9 cellular contexts compared by ENCODE assay signal in genomic region chr7:143345428-143345900, GRCh38. TPM values are rescaled to one million over a fixed set of nuclear protein-coding genes. Genes with fewer than 3 reads are reported as not detected.
DNase-seq lines count a peak whose midpoint lies in the region; ATAC-seq, FAIRE-seq and TF ChIP-seq lines count a peak whose summit lies in the region.
"Had no signal": no experiment of that assay in that cellular context is flagged by ENCODE, and none has a peak within 500 bp of the region (broad histone marks: within the 10 kb centered on the region; RNA-seq: fewer than 3 reads in every experiment).

No MANE protein-coding gene starts in this region.

- H2AFZ ChIP-seq in endothelial cell of umbilical vein (ENCODE audit: low read depth, low read length), result peak overlapping the region; percentile 93

- no peaks in the 10 kb centered on the region for H4K20me1 ChIP-seq in endothelial cell of umbilical vein (replicated peaks; ENCODE audit: control insufficient read depth, extremely low read depth, insufficient read depth, low read length)

- TF ChIP-seq POLR2A in endothelial cell of umbilical vein (IDR thresholded peaks at IDR 0.05; ENCODE audit: low read depth, low read length), result no peak
- TF ChIP-seq POLR2A in stomach (IDR thresholded peaks at IDR 0.05), result no peak

- dilution Hi-C loops in endothelial cell of umbilical vein (cut with MboI; ENCODE audit: extremely low pct_ligation_motif_present, low sequenced_read_pairs), result no loop called here

- H3K79me2 ChIP-seq in endothelial cell of umbilical vein (ENCODE audit: control insufficient read depth, insufficient read depth, low read length), result no peaks in the 10 kb centered on the region

- peaks cover 4% of the 10 kb centered on the region for H3K4me1 ChIP-seq in endothelial cell of umbilical vein (ENCODE audit: control insufficient read depth, extremely low read depth, insufficient read depth, low read length)
- peaks cover 0 to 10% (median 8%) of the 10 kb centered on the region in 4 donors for H3K4me1 ChIP-seq in stomach

- 3 to 12% (median 7%) methylated on average over 26 to 35 of the region's 35 CpGs for WGBS in stomach, 5 donors

- H3K4me3 ChIP-seq in endothelial cell of umbilical vein (replicated peaks in 1 of 3; ENCODE audit: insufficient read depth in 1 of 3, low read depth in 1 of 3, low read length in 3 of 3) (peak overlapping the region in 2 of 3 experiments; percentile 21 to 47), stomach (peak overlapping the region in 3 of 4 donors; percentile 4 to 32 (median 26))

- H3K9me3 Mint-ChIP-seq in activated CD8-positive, alpha-beta T cell treated with anti-CD3 and anti-CD28 coated beads, Interleukin-2, amount 10 ng/mL, durations not matched to agents 7 days and 5 days (ENCODE audit: insufficient read depth), result no peaks in the 10 kb centered on the region
- no peaks in the 10 kb centered on the region for H3K9me3 Mint-ChIP-seq in natural killer cell

- intact Hi-C loops in endothelial cell of umbilical vein (cut with micrococcal nuclease), result loop anchor here (1.0 to 2.0 kb wide), 3 partner anchors 17 to 105 kb away; partner anchors contain the start of gene FAM131B
- intact Hi-C loops in natural killer cell (cut with micrococcal nuclease), result no loop called here
- intact Hi-C loops in stomach (cut with DNase I; ENCODE audit: low total_unique reads), result no loop called here

- H3K27ac ChIP-seq in endothelial cell of umbilical vein (ENCODE audit: insufficient read depth, low read depth, low read length) (no peak overlapping the region), stomach (no peak overlapping the region)

- H3K27me3 Mint-ChIP-seq in activated CD8-positive, alpha-beta T cell treated with anti-CD3 and anti-CD28 coated beads, Interleukin-2, amount 10 ng/mL, durations not matched to agents 7 days and 5 days (ENCODE audit: low read depth), result peaks cover 36% of the 10 kb centered on the region
- H3K27me3 Mint-ChIP-seq in natural killer cell (ENCODE audit: low read depth in 2 of 2), result peaks cover 5 to 20% of the 10 kb centered on the region in 2 donors

- H3K27me3 ChIP-seq in endothelial cell of umbilical vein (ENCODE audit: control insufficient read depth in 2 of 2, insufficient read depth in 2 of 2, low read length in 2 of 2) (peaks cover 20 to 24% of the 10 kb centered on the region in 2 experiments), stomach (peaks cover 0 to 40% (median 0%) of the 10 kb centered on the region in 3 donors)

- H3K4me2 ChIP-seq in endothelial cell of umbilical vein (ENCODE audit: insufficient read depth, low read length), result peak overlapping the region; percentile 79

- peak; percentile 38 for DNase-seq in NCI-H345 (lab: John Stamatoyannopoulos, UW)
- DNase-seq in NCI-H345 treated with DMSO at 0.1 percent for 48 hours (lab: John Stamatoyannopoulos, UW; ENCODE audit: unreplicated experiment), result no peak
- peak; percentile 56 for DNase-seq in LoVo (ENCODE audit: low spot score)
- peak; percentile 76 for DNase-seq in activated CD8-positive, alpha-beta T cell treated with anti-CD3 and anti-CD28 coated beads, Interleukin-2, amount 10 ng/mL, durations not matched to agents 7 days and 5 days
- peak; percentile 55 for DNase-seq in endothelial cell of umbilical vein (ENCODE audit: low read depth, low spot score)
- peak; percentile 48 for DNase-seq in natural killer cell
- DNase-seq in stomach, result peak; percentile 68

- H3K4me3 Mint-ChIP-seq in activated CD8-positive, alpha-beta T cell treated with anti-CD3 and anti-CD28 coated beads, Interleukin-2, amount 10 ng/mL, durations not matched to agents 7 days and 5 days, result peak overlapping the region; percentile 65
- H3K4me3 Mint-ChIP-seq in natural killer cell, result peak overlapping the region; percentile 77

- BruUV-seq in endothelial cell of umbilical vein (replicated peaks; lab: Mats Ljungman, UMichigan), result no TSS peak

- no peaks in the 10 kb centered on the region for H3K9me1 ChIP-seq in endothelial cell of umbilical vein (replicated peaks; ENCODE audit: control insufficient read depth, extremely low read depth, insufficient read depth, low read length)

- CTCF ChIA-PET in activated CD8-positive, alpha-beta T cell treated with anti-CD3 and anti-CD28 coated beads, Interleukin-2, amount 10 ng/mL, durations not matched to agents 7 days and 5 days (lab: Charles Lee), result interaction anchor here (0.6 to 2.2 kb wide), 30 partner anchors 9 to 107 kb away, joined by 3 to 33 read pairs (median 5); partner anchors contain the start of genes CLCN1 and FAM131B
- CTCF ChIA-PET in endothelial cell of umbilical vein (lab: Charles Lee), result interaction anchor here (0.6 to 2.3 kb wide), 13 partner anchors 9 to 105 kb away, joined by 3 to 10 read pairs (median 5); partner anchors contain the start of gene ZYX

- no peaks in the 10 kb centered on the region for H3K36me3 Mint-ChIP-seq in activated CD8-positive, alpha-beta T cell treated with anti-CD3 and anti-CD28 coated beads, Interleukin-2, amount 10 ng/mL, durations not matched to agents 7 days and 5 days (ENCODE audit: low read depth)
- H3K36me3 Mint-ChIP-seq in natural killer cell, result no peaks in the 10 kb centered on the region

- TF ChIP-seq EP300 in stomach (IDR thresholded peaks at IDR 0.05), result no peak

- TF ChIP-seq CTCF in endothelial cell of umbilical vein (IDR thresholded peaks at IDR 0.05; ENCODE audit: extremely low read depth in 1 of 2, insufficient read depth in 1 of 2, low read depth in 1 of 2, low read length in 2 of 2) (peak; percentile 58 to 73), natural killer cell (IDR thresholded peaks at IDR 0.05) (peak; percentile 60), stomach (IDR thresholded peaks at IDR 0.05) (peak in 5 of 7 experiments; percentile 11 to 62 (median 33))

- H3K9me3 ChIP-seq in endothelial cell of umbilical vein (replicated peaks; ENCODE audit: control insufficient read depth, insufficient read depth, low read length), result no peaks in the 10 kb centered on the region
- no peaks in the 10 kb centered on the region for H3K9me3 ChIP-seq in stomach

- peak overlapping the region; percentile 3 for H3K9ac ChIP-seq in endothelial cell of umbilical vein (replicated peaks; ENCODE audit: extremely low read depth, insufficient read depth, low read length)

- H3K27ac Mint-ChIP-seq in activated CD8-positive, alpha-beta T cell treated with anti-CD3 and anti-CD28 coated beads, Interleukin-2, amount 10 ng/mL, durations not matched to agents 7 days and 5 days, result peak overlapping the region; percentile 53
- H3K27ac Mint-ChIP-seq in natural killer cell, result peak overlapping the region in 1 of 2 donors; percentile 79

- peaks cover 9% of the 10 kb centered on the region for H3K4me1 Mint-ChIP-seq in activated CD8-positive, alpha-beta T cell treated with anti-CD3 and anti-CD28 coated beads, Interleukin-2, amount 10 ng/mL, durations not matched to agents 7 days and 5 days (ENCODE audit: low read depth)
- H3K4me1 Mint-ChIP-seq in natural killer cell, result peaks cover 9 to 12% of the 10 kb centered on the region in 2 donors

- H3K36me3 ChIP-seq in endothelial cell of umbilical vein (ENCODE audit: control insufficient read depth in 2 of 2, extremely low read depth in 1 of 2, insufficient read depth in 2 of 2, low read length in 2 of 2), result no peaks in the 10 kb centered on the region
- H3K36me3 ChIP-seq in stomach, result no peaks in the 10 kb centered on the region

- peak; percentile 100 for ATAC-seq in activated CD8-positive, alpha-beta T cell treated with anti-CD3 and anti-CD28 coated beads, Interleukin-2, amount 10 ng/mL, durations not matched to agents 7 days and 5 days
- peak; percentile 91 to 99 (median 99) for ATAC-seq in natural killer cell
- no peak for ATAC-seq in HG03135 (IDR thresholded peaks at IDR 0.05; ENCODE audit: unreplicated experiment)

- POLR2A ChIA-PET in activated CD8-positive, alpha-beta T cell treated with anti-CD3 and anti-CD28 coated beads, Interleukin-2, amount 10 ng/mL, durations not matched to agents 7 days and 5 days (lab: Charles Lee), result interaction anchor here (0.9 to 1.5 kb wide), 5 partner anchors 9 to 39 kb away, joined by 3 to 7 read pairs (median 3); no protein-coding TSS in a partner anchor
- POLR2A ChIA-PET in endothelial cell of umbilical vein (lab: Charles Lee), result interaction anchor here (0.9 to 1.1 kb wide), 2 partner anchors 11 to 57 kb away, joined by 3 read pairs; partner anchors contain the start of gene CASP2

- FAIRE-seq in endothelial cell of umbilical vein (lab: Jason Lieb, UNC), result peak; percentile 69
- FAIRE-seq: endometrium had no signal

RNA-seq across cellular contexts. Expression of gene FAM131B, which starts 17.0 kb away (rescaled TPM):
- total RNA-seq in activated CD8-positive, alpha-beta T cell treated with anti-CD3 and anti-CD28 coated beads, Interleukin-2, amount 10 ng/mL, durations not matched to agents 7 days and 5 days, result 1 to 10 TPM; 2.2 to 2.4 TPM
- total RNA-seq in endothelial cell of umbilical vein (1.4 and 1.6 TPM in 2 replicates), natural killer cell (1 to 10 TPM; 2.3 to 2.8 (median 2.5) TPM), stomach (10 to 100 TPM in 1 of 5 donors, 1 to 10 TPM in 1, under 1 TPM in 2, not detected in 1; 0.29 to 14.0 (median 0.95) TPM)
- polyA plus RNA-seq in endothelial cell of umbilical vein (1.6 and 1.8 TPM in 2 replicates), stomach (under 1 TPM; 0.33 to 0.56 (median 0.46) TPM)
- polyA plus RNA-seq in endothelial cell of umbilical vein (2011; cell fraction: cytosol; rRNA removed), result 1.7 TPM in 2 replicates
- polyA plus RNA-seq in endothelial cell of umbilical vein (2011; cell fraction: nucleus; rRNA removed), result 1.8 and 2.2 TPM in 2 replicates
- polyA plus RNA-seq in endothelial cell of umbilical vein (2012), result 1.6 and 2.2 TPM in 2 replicates
- 4.4 and 5.9 TPM in 2 replicates for polyA minus RNA-seq in endothelial cell of umbilical vein
- polyA minus RNA-seq in endothelial cell of umbilical vein (2011; cell fraction: cytosol; rRNA and poly(A)+ RNA removed), result not detected
- polyA minus RNA-seq in endothelial cell of umbilical vein (2011; cell fraction: nucleus; rRNA and poly(A)+ RNA removed), result 0.77 and 0.82 TPM in 2 replicates

RNA-seq across cellular contexts. Expression of gene CLCN1, which starts 29.6 kb away (rescaled TPM):
- total RNA-seq in activated CD8-positive, alpha-beta T cell treated with anti-CD3 and anti-CD28 coated beads, Interleukin-2, amount 10 ng/mL, durations not matched to agents 7 days and 5 days, result under 1 TPM in 1 of 2 experiments, not detected in 1; 0.13 TPM
- total RNA-seq in endothelial cell of umbilical vein (not detected in 2 replicates), natural killer cell (under 1 TPM in 2 of 3 donors, not detected in 1; 0.16 to 0.19 TPM), stomach (not detected)
- polyA plus RNA-seq in endothelial cell of umbilical vein (not detected in 2 replicates), stomach (under 1 TPM in 1 of 3 donors, not detected in 2; 0.28 TPM)
- polyA plus RNA-seq in endothelial cell of umbilical vein (2011; cell fraction: cytosol; rRNA removed), result not detected in 2 replicates
- not detected in 2 replicates for polyA plus RNA-seq in endothelial cell of umbilical vein (2011; cell fraction: nucleus; rRNA removed)
- polyA plus RNA-seq in endothelial cell of umbilical vein (2012), result not detected in 2 replicates
- polyA minus RNA-seq in endothelial cell of umbilical vein, result not detected in 2 replicates
- not detected for polyA minus RNA-seq in endothelial cell of umbilical vein (2011; cell fraction: cytosol; rRNA and poly(A)+ RNA removed)
- polyA minus RNA-seq in endothelial cell of umbilical vein (2011; cell fraction: nucleus; rRNA and poly(A)+ RNA removed), result not detected in 2 replicates

RNA-seq across cellular contexts. Expression of gene ZYX, which starts 35.7 kb away (rescaled TPM):
- 100 to 1,000 TPM; 179 to 192 TPM for total RNA-seq in activated CD8-positive, alpha-beta T cell treated with anti-CD3 and anti-CD28 coated beads, Interleukin-2, amount 10 ng/mL, durations not matched to agents 7 days and 5 days
- 533 and 545 TPM in 2 replicates for total RNA-seq in endothelial cell of umbilical vein
- polyA plus RNA-seq in endothelial cell of umbilical vein, result 196 TPM in 2 replicates
- 195 and 222 TPM in 2 replicates for polyA plus RNA-seq in endothelial cell of umbilical vein (2011; cell fraction: cytosol; rRNA removed)
- 305 and 333 TPM in 2 replicates for polyA plus RNA-seq in endothelial cell of umbilical vein (2011; cell fraction: nucleus; rRNA removed)
- 533 and 564 TPM in 2 replicates for polyA plus RNA-seq in endothelial cell of umbilical vein (2012)
- polyA minus RNA-seq in endothelial cell of umbilical vein, result 116 and 124 TPM in 2 replicates
- 57.7 TPM for polyA minus RNA-seq in endothelial cell of umbilical vein (2011; cell fraction: cytosol; rRNA and poly(A)+ RNA removed)
- polyA minus RNA-seq in endothelial cell of umbilical vein (2011; cell fraction: nucleus; rRNA and poly(A)+ RNA removed), result 105 and 154 TPM in 2 replicates
- 100 to 1,000 TPM; 168 to 219 (median 186) TPM for total RNA-seq in natural killer cell
- total RNA-seq in stomach, result 100 to 1,000 TPM in 1 of 5 donors, 10 to 100 TPM in 4; 20.6 to 102 (median 64.0) TPM
- 10 to 100 TPM; 73.4 to 79.2 (median 74.1) TPM for polyA plus RNA-seq in stomach

RNA-seq across cellular contexts. Expression of gene CASP2, which starts 57.3 kb away (rescaled TPM):
- 100 to 1,000 TPM; 111 to 115 TPM for total RNA-seq in activated CD8-positive, alpha-beta T cell treated with anti-CD3 and anti-CD28 coated beads, Interleukin-2, amount 10 ng/mL, durations not matched to agents 7 days and 5 days
- total RNA-seq in endothelial cell of umbilical vein, result 57.9 and 61.7 TPM in 2 replicates
- 31.8 and 36.3 TPM in 2 replicates for polyA plus RNA-seq in endothelial cell of umbilical vein
- 22.5 and 24.1 TPM in 2 replicates for polyA plus RNA-seq in endothelial cell of umbilical vein (2011; cell fraction: cytosol; rRNA removed)
- polyA plus RNA-seq in endothelial cell of umbilical vein (2011; cell fraction: nucleus; rRNA removed), result 68.8 and 87.4 TPM in 2 replicates
- polyA plus RNA-seq in endothelial cell of umbilical vein (2012), result 16.5 and 20.8 TPM in 2 replicates
- polyA minus RNA-seq in endothelial cell of umbilical vein, result 103 and 118 TPM in 2 replicates
- 35.8 TPM for polyA minus RNA-seq in endothelial cell of umbilical vein (2011; cell fraction: cytosol; rRNA and poly(A)+ RNA removed)
- 53.8 and 95.0 TPM in 2 replicates for polyA minus RNA-seq in endothelial cell of umbilical vein (2011; cell fraction: nucleus; rRNA and poly(A)+ RNA removed)
- total RNA-seq in natural killer cell, result 10 to 100 TPM; 36.7 to 60.5 (median 54.7) TPM
- 10 to 100 TPM; 10.5 to 27.7 (median 22.0) TPM for total RNA-seq in stomach
- 1 to 10 TPM; 4.6 to 7.0 (median 5.0) TPM for polyA plus RNA-seq in stomach
